Comparison of ENCODE assay signal across 8 cellular contexts in the genomic region with DNA sequence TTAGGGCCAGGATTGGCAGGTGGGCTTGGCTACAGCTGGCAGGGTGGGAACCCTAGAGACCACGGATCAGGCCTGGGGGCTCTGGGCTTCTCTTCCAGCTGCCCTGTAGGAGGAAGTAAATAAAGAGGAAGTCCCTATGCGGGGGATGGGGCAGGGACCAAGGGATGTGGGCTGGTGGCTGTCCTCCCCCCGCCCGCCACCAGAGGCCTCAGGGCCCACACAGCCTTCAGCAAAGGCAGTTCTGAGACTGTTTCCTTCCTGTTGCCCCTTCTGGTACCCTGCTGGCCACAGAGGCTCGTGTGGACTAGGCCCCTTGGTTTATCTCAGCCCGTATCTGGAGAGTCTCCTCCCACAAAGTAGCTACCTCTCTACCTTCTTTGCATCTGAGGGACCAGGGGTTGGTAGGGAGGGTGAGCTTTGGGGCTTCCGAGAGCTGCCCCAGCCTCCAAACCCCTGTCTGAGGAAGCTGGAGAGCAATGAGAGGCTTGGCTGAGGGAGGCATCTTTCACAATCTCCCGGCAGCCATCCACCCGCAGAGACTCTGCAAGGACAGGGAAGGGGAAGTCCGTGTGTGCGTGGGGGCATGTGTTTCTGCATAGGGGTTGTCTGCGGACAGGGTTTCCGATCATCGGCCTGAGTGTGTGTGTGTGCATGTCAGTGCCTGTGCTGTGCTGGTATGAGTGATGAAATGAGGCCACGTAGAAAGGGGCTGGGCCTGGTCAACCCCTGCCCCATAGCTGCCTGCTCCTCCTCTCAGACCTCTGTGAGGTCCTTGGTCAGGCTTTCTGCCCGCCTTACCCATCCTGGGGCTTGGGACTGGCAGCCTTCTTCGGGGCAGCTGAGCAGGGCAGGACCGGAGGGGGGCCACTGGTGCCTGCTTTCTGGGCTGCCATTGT. TPM values are rescaled to one million over a fixed set of nuclear protein-coding genes. Genes with fewer than 3 reads are reported as not detected.
DNase-seq lines count a peak whose midpoint lies in the region; ATAC-seq lines count a peak whose summit lies in the region.

No MANE protein-coding gene starts in this region.

- peak overlapping the region; percentile 12 to 34 for H3K4me3 ChIP-seq in CD4-positive, alpha-beta memory T cell (ENCODE audit: low read length in 2 of 2)

- peak; percentile 70 to 90 (median 71) for DNase-seq in CD4-positive, alpha-beta memory T cell
- peak; percentile 35 to 95 (median 59) for DNase-seq in T-helper 2 cell
- peak in 50 of 58 donors; percentile 14 to 77 (median 52) for DNase-seq in anterior cingulate cortex (lab: John Stamatoyannopoulos, UW)
- peak; percentile 91 for DNase-seq in iPS-NIHi7 (ENCODE audit: extremely low spot score)
- DNase-seq in stimulated activated CD4-positive, alpha-beta T cell treated with anti-CD3 and anti-CD28 coated beads, Interleukin-1b, Interleukin-23, amount 100 ng/mL, for 24 hours (ENCODE audit: low read depth in 4 of 4, low spot score in 1 of 4): peak; percentile 40 to 78 (median 44)
- no peak for DNase-seq in T1000 (lab: John Stamatoyannopoulos, UW)

- ATAC-seq in GM19372 (IDR thresholded peaks at IDR 0.05; ENCODE audit: low read depth, unreplicated experiment) (peak; percentile 56), HG03469 (IDR thresholded peaks at IDR 0.05; ENCODE audit: unreplicated experiment) (peak; percentile 32)

- POLR2A ChIA-PET in CD4-positive, alpha-beta memory T cell (lab: Charles Lee; ENCODE audit: partially characterized antibody): interaction anchor here (0.7 to 6.0 kb wide), 20 partner anchors 10 to 323 kb away, joined by 3 to 81 read pairs (median 4); partner anchors contain the start of genes HMGN2, PIGV and RPS6KA1

- intact Hi-C loops in CD4-positive, alpha-beta memory T cell (cut with micrococcal nuclease): loop anchor here (1.0 kb wide), 2 partner anchors 13 to 42 kb away; partner anchors contain the start of gene RPS6KA1

- H3K36me3 Mint-ChIP-seq in CD4-positive, alpha-beta memory T cell: peaks cover 0 to 6% of the 10 kb centered on the region in 2 donors

- H3K4me1 ChIP-seq in CD4-positive, alpha-beta memory T cell (ENCODE audit: insufficient read depth, low read length): peaks cover 97% of the 10 kb centered on the region

- H3K27ac ChIP-seq in CD4-positive, alpha-beta memory T cell (ENCODE audit: low read depth, low read length): peak overlapping the region; percentile 75

- peaks cover 0 to 1% (median 0%) of the 10 kb centered on the region in 8 donors for H3K9me3 Mint-ChIP-seq in CD4-positive, alpha-beta memory T cell

- H3K36me3 ChIP-seq in CD4-positive, alpha-beta memory T cell (ENCODE audit: insufficient read depth, low read length): peaks cover 5% of the 10 kb centered on the region

- peak overlapping the region; percentile 78 to 89 (median 84) for H3K4me3 Mint-ChIP-seq in CD4-positive, alpha-beta memory T cell

- H3K27me3 Mint-ChIP-seq in CD4-positive, alpha-beta memory T cell: no peaks in the 10 kb centered on the region

- H3K27me3 ChIP-seq in CD4-positive, alpha-beta memory T cell (ENCODE audit: insufficient read depth, low read length): no peaks in the 10 kb centered on the region

- H3K4me1 Mint-ChIP-seq in CD4-positive, alpha-beta memory T cell: peaks cover 61 to 96% (median 84%) of the 10 kb centered on the region in 4 donors

- H3K27ac Mint-ChIP-seq in CD4-positive, alpha-beta memory T cell: peak overlapping the region; percentile 94 to 98 (median 95)

- H3K9me3 ChIP-seq in CD4-positive, alpha-beta memory T cell (ENCODE audit: control insufficient read depth in 1 of 2, low read length in 2 of 2): no peaks in the 10 kb centered on the region

- CTCF ChIA-PET in CD4-positive, alpha-beta memory T cell (lab: Charles Lee; ENCODE audit: partially characterized antibody): interaction anchor here (0.7 to 6.8 kb wide), 11 partner anchors 12 to 291 kb away, joined by 4 to 96 read pairs (median 25); partner anchors contain the start of genes PIGV and RPS6KA1

RNA-seq across cellular contexts. Expression of gene RPS6KA1, which starts 12.5 kb away (rescaled TPM):
- total RNA-seq in CD4-positive, alpha-beta memory T cell: 100 to 1,000 TPM; 106 to 108 TPM
- 100 to 1,000 TPM; 180 to 215 TPM for polyA plus RNA-seq in CD4-positive, alpha-beta memory T cell
